Comparison of ENCODE assay signal across 1 cellular context in the genomic region with DNA sequence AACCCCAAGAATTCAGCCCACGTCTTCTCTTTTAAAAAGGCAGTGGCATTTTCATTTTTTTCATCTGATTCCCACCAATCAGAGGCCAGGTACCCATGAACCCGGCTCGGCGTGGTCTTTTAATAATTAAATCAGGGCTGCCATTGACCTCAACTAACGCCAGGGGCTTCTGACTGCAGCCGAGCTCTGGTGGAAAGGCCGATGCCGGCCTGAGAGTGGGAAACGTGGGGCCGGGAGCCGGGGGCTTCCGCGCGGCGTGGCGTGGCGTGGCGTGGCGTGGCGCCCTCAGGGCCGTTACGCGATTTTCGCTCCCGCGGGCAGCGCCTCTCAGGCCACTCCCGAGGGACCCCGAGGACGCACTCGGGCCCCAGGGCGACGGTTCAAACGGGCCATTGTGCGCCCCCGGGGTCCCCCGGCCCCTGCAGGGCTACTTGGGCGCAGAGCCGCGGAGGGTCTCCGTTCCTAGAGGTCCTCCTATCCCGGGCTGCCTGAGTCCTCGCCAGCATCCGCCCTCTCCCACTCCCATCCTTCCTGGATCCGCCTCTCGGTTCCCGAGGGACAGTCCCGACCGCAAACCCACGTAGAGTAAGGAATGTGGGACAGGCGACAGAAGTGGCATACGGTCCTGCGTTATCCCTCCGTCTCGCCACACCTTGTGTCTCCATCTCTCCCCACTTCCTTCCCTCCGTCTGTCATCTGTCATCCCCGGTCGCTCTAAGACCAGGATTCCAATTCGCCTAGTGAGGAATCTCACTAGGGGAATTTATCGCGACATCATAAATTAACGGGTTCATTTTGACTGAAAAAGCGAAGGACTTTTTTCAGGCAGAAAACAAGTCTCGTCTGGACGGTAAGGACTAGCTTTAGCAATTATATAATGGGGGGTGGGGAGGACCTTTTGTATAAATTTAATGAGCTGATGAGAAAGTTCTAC.
A peak's percentile ranks its signal among the peaks of the same experiment; 100 is the strongest.
TF ChIP-seq lines count a peak whose summit lies in the region.

No MANE protein-coding gene starts in this region.

TF ChIP-seq in K562, 482 proteins besides CTCF, POLR2A, EP300 and RAD21 (continued from another document and continues in another):
- TF ChIP-seq, protein P1, sequence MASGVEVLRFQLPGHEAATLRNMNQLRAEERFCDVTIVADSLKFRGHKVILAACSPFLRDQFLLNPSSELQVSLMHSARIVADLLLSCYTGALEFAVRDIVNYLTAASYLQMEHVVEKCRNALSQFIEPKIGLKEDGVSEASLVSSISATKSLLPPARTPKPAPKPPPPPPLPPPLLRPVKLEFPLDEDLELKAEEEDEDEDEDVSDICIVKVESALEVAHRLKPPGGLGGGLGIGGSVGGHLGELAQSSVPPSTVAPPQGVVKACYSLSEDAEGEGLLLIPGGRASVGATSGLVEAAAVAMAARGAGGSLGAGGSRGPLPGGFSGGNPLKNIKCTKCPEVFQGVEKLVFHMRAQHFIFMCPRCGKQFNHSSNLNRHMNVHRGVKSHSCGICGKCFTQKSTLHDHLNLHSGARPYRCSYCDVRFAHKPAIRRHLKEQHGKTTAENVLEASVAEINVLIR (CRISPR knock-in tag; IDR thresholded peaks at IDR 0.05): no peak
- TF ChIP-seq, protein P2, sequence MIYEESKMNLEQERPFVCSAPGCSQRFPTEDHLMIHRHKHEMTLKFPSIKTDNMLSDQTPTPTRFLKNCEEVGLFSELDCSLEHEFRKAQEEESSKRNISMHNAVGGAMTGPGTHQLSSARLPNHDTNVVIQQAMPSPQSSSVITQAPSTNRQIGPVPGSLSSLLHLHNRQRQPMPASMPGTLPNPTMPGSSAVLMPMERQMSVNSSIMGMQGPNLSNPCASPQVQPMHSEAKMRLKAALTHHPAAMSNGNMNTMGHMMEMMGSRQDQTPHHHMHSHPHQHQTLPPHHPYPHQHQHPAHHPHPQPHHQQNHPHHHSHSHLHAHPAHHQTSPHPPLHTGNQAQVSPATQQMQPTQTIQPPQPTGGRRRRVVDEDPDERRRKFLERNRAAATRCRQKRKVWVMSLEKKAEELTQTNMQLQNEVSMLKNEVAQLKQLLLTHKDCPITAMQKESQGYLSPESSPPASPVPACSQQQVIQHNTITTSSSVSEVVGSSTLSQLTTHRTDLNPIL (CRISPR knock-in tag; IDR thresholded peaks at IDR 0.05): no peak
- TF ChIP-seq EZH2 (IDR thresholded peaks at IDR 0.05; ENCODE audit: borderline replicate concordance, low read depth, low read length): no peak
- TF ChIP-seq KLF10 (CRISPR knock-in tag; IDR thresholded peaks at IDR 0.05): no peak
- TF ChIP-seq ZBTB1 (CRISPR knock-in tag; IDR thresholded peaks at IDR 0.05; ENCODE audit: borderline replicate concordance, low read depth): no peak
- TF ChIP-seq SREBF2 (CRISPR knock-in tag; IDR thresholded peaks at IDR 0.05): no peak
- TF ChIP-seq EWSR1 (IDR thresholded peaks at IDR 0.05; ENCODE audit: borderline replicate concordance, low read depth, partially characterized antibody): no peak
- TF ChIP-seq ZNF707 (CRISPR knock-in tag; conservative IDR thresholded peaks at IDR 0.05): no peak
- TF ChIP-seq, protein P3, sequence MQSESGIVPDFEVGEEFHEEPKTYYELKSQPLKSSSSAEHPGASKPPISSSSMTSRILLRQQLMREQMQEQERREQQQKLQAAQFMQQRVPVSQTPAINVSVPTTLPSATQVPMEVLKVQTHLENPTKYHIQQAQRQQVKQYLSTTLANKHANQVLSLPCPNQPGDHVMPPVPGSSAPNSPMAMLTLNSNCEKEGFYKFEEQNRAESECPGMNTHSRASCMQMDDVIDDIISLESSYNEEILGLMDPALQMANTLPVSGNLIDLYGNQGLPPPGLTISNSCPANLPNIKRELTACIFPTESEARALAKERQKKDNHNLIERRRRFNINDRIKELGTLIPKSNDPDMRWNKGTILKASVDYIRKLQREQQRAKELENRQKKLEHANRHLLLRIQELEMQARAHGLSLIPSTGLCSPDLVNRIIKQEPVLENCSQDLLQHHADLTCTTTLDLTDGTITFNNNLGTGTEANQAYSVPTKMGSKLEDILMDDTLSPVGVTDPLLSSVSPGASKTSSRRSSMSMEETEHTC (IDR thresholded peaks at IDR 0.05): no peak
- TF ChIP-seq JUN (IDR thresholded peaks at IDR 0.05; ENCODE audit: borderline replicate concordance, low read depth, low read length): no peak
- no peak for TF ChIP-seq JUN (CRISPR knock-in tag; IDR thresholded peaks at IDR 0.05; ENCODE audit: borderline replicate concordance)
- no peak for TF ChIP-seq CEBPB (tag; IDR thresholded peaks at IDR 0.05)
- TF ChIP-seq, protein P4, sequence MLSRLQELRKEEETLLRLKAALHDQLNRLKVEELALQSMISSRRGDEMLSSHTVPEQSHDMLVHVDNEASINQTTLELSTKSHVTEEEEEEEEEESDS (CRISPR knock-in tag; IDR thresholded peaks at IDR 0.05): no peak
- no peak for TF ChIP-seq TBL1XR1 (IDR thresholded peaks at IDR 0.05; ENCODE audit: low read length in 2 of 2)
- TF ChIP-seq ZNF584 (CRISPR knock-in tag; IDR thresholded peaks at IDR 0.05; ENCODE audit: low read depth): no peak
- TF ChIP-seq, protein P5, sequence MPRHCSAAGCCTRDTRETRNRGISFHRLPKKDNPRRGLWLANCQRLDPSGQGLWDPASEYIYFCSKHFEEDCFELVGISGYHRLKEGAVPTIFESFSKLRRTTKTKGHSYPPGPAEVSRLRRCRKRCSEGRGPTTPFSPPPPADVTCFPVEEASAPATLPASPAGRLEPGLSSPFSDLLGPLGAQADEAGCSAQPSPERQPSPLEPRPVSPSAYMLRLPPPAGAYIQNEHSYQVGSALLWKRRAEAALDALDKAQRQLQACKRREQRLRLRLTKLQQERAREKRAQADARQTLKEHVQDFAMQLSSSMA (CRISPR knock-in tag; IDR thresholded peaks at IDR 0.05): no peak
- TF ChIP-seq EP400 (IDR thresholded peaks at IDR 0.05): peak; percentile 9; the same call in 1 of the 2 replicates
- no peak for TF ChIP-seq CBX1 (IDR thresholded peaks at IDR 0.05; ENCODE audit: low read depth)
- TF ChIP-seq NFXL1 (CRISPR knock-in tag; IDR thresholded peaks at IDR 0.05): no peak
- TF ChIP-seq GATA2 (CRISPR knock-in tag; IDR thresholded peaks at IDR 0.05): no peak
- TF ChIP-seq, protein P6, sequence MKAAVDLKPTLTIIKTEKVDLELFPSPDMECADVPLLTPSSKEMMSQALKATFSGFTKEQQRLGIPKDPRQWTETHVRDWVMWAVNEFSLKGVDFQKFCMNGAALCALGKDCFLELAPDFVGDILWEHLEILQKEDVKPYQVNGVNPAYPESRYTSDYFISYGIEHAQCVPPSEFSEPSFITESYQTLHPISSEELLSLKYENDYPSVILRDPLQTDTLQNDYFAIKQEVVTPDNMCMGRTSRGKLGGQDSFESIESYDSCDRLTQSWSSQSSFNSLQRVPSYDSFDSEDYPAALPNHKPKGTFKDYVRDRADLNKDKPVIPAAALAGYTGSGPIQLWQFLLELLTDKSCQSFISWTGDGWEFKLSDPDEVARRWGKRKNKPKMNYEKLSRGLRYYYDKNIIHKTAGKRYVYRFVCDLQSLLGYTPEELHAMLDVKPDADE (conservative IDR thresholded peaks at IDR 0.05; ENCODE audit: control insufficient read depth, low read depth, low read length): no peak
- TF ChIP-seq, protein P7, sequence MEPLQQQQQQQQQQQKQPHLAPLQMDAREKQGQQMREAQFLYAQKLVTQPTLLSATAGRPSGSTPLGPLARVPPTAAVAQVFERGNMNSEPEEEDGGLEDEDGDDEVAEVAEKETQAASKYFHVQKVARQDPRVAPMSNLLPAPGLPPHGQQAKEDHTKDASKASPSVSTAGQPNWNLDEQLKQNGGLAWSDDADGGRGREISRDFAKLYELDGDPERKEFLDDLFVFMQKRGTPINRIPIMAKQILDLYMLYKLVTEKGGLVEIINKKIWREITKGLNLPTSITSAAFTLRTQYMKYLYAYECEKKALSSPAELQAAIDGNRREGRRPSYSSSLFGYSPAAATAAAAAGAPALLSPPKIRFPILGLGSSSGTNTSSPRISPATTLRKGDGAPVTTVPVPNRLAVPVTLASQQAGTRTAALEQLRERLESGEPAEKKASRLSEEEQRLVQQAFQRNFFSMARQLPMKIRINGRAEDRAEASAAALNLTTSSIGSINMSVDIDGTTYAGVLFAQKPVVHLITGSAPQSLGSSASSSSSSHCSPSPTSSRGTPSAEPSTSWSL (CRISPR knock-in tag; IDR thresholded peaks at IDR 0.05; ENCODE audit: borderline replicate concordance): no peak
- TF ChIP-seq ZNF12 (CRISPR knock-in tag; IDR thresholded peaks at IDR 0.05): no peak
- TF ChIP-seq, protein P8, sequence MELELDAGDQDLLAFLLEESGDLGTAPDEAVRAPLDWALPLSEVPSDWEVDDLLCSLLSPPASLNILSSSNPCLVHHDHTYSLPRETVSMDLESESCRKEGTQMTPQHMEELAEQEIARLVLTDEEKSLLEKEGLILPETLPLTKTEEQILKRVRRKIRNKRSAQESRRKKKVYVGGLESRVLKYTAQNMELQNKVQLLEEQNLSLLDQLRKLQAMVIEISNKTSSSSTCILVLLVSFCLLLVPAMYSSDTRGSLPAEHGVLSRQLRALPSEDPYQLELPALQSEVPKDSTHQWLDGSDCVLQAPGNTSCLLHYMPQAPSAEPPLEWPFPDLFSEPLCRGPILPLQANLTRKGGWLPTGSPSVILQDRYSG (tag; conservative IDR thresholded peaks at IDR 0.05; ENCODE audit: low read depth): no peak
- peak; percentile 40 for TF ChIP-seq PHF20 (IDR thresholded peaks at IDR 0.05; ENCODE audit: partially characterized antibody)
- no peak; the same call in 1 of the 2 replicates for TF ChIP-seq GTF2E2 (tag; IDR thresholded peaks at IDR 0.05)
- no peak for TF ChIP-seq ZSCAN29 (IDR thresholded peaks at IDR 0.05)
- TF ChIP-seq GTF2A2 (tag; IDR thresholded peaks at IDR 0.05): no peak
- TF ChIP-seq ADNP (tag; IDR thresholded peaks at IDR 0.05): no peak
- no peak for TF ChIP-seq ZNF764 (CRISPR knock-in tag; IDR thresholded peaks at IDR 0.05; ENCODE audit: low read depth)
- TF ChIP-seq, protein P9, sequence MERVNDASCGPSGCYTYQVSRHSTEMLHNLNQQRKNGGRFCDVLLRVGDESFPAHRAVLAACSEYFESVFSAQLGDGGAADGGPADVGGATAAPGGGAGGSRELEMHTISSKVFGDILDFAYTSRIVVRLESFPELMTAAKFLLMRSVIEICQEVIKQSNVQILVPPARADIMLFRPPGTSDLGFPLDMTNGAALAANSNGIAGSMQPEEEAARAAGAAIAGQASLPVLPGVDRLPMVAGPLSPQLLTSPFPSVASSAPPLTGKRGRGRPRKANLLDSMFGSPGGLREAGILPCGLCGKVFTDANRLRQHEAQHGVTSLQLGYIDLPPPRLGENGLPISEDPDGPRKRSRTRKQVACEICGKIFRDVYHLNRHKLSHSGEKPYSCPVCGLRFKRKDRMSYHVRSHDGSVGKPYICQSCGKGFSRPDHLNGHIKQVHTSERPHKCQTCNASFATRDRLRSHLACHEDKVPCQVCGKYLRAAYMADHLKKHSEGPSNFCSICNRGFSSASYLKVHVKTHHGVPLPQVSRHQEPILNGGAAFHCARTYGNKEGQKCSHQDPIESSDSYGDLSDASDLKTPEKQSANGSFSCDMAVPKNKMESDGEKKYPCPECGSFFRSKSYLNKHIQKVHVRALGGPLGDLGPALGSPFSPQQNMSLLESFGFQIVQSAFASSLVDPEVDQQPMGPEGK (CRISPR knock-in tag; IDR thresholded peaks at IDR 0.05; ENCODE audit: borderline replicate concordance): no peak
- peak; percentile 79; the same call in 1 of the 2 replicates for TF ChIP-seq ZBED1 (IDR thresholded peaks at IDR 0.05)
- TF ChIP-seq, protein P10, sequence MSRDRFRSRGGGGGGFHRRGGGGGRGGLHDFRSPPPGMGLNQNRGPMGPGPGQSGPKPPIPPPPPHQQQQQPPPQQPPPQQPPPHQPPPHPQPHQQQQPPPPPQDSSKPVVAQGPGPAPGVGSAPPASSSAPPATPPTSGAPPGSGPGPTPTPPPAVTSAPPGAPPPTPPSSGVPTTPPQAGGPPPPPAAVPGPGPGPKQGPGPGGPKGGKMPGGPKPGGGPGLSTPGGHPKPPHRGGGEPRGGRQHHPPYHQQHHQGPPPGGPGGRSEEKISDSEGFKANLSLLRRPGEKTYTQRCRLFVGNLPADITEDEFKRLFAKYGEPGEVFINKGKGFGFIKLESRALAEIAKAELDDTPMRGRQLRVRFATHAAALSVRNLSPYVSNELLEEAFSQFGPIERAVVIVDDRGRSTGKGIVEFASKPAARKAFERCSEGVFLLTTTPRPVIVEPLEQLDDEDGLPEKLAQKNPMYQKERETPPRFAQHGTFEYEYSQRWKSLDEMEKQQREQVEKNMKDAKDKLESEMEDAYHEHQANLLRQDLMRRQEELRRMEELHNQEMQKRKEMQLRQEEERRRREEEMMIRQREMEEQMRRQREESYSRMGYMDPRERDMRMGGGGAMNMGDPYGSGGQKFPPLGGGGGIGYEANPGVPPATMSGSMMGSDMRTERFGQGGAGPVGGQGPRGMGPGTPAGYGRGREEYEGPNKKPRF (IDR thresholded peaks at IDR 0.05; ENCODE audit: low read depth, low read length): no peak
- TF ChIP-seq, protein P11, sequence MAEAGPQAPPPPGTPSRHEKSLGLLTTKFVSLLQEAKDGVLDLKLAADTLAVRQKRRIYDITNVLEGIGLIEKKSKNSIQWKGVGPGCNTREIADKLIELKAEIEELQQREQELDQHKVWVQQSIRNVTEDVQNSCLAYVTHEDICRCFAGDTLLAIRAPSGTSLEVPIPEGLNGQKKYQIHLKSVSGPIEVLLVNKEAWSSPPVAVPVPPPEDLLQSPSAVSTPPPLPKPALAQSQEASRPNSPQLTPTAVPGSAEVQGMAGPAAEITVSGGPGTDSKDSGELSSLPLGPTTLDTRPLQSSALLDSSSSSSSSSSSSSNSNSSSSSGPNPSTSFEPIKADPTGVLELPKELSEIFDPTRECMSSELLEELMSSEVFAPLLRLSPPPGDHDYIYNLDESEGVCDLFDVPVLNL (CRISPR knock-in tag; IDR thresholded peaks at IDR 0.05; ENCODE audit: low read depth): no peak
- peak; percentile 68 for TF ChIP-seq ZFX (CRISPR knock-in tag; IDR thresholded peaks at IDR 0.05)
- TF ChIP-seq FOXA1 (IDR thresholded peaks at IDR 0.05; ENCODE audit: borderline replicate concordance): no peak
- no peak for TF ChIP-seq CAMTA2 (CRISPR knock-in tag; conservative IDR thresholded peaks at IDR 0.05)
- TF ChIP-seq, protein P12, sequence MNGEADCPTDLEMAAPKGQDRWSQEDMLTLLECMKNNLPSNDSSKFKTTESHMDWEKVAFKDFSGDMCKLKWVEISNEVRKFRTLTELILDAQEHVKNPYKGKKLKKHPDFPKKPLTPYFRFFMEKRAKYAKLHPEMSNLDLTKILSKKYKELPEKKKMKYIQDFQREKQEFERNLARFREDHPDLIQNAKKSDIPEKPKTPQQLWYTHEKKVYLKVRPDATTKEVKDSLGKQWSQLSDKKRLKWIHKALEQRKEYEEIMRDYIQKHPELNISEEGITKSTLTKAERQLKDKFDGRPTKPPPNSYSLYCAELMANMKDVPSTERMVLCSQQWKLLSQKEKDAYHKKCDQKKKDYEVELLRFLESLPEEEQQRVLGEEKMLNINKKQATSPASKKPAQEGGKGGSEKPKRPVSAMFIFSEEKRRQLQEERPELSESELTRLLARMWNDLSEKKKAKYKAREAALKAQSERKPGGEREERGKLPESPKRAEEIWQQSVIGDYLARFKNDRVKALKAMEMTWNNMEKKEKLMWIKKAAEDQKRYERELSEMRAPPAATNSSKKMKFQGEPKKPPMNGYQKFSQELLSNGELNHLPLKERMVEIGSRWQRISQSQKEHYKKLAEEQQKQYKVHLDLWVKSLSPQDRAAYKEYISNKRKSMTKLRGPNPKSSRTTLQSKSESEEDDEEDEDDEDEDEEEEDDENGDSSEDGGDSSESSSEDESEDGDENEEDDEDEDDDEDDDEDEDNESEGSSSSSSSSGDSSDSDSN (IDR thresholded peaks at IDR 0.05; ENCODE audit: borderline replicate concordance in 1 of 2, low read depth in 2 of 2, low read length in 2 of 2): 0 out of 4 replicates have a peak, but pooled peaks have one; percentile 40 to 61
- TF ChIP-seq IFI16 (CRISPR knock-in tag; IDR thresholded peaks at IDR 0.05): no peak
- no peak for TF ChIP-seq FOXP1 (CRISPR knock-in tag; IDR thresholded peaks at IDR 0.05)
- no peak for TF ChIP-seq ZNF316 (IDR thresholded peaks at IDR 0.05)
- TF ChIP-seq FOXK1 (CRISPR knock-in tag; IDR thresholded peaks at IDR 0.05; ENCODE audit: borderline replicate concordance): no peak
- TF ChIP-seq PCBP1 (IDR thresholded peaks at IDR 0.05; ENCODE audit: low read depth, low read length, poor library complexity, severe bottlenecking): peak; percentile 48
- no peak for TF ChIP-seq KLF1 (tag; IDR thresholded peaks at IDR 0.05)
